21 cellular contexts compared by ENCODE assay signal in genomic region chr15:69359724-69360123, GRCh38. TPM values are rescaled to one million over a fixed set of nuclear protein-coding genes. Genes with fewer than 3 reads are reported as not detected.
DNase-seq lines count a peak whose midpoint lies in the region; ATAC-seq, FAIRE-seq and TF ChIP-seq lines count a peak whose summit lies in the region.
"Had no signal": no experiment of that assay in that cellular context is flagged by ENCODE, and none has a peak within 500 bp of the region (broad histone marks: within the 10 kb centered on the region; RNA-seq: fewer than 3 reads in every experiment).

No MANE protein-coding gene starts in this region.

- H3K4me3 Mint-ChIP-seq in MCF 10A (ENCODE audit: unreplicated experiment) = no peak overlapping the region
- H3K4me3 Mint-ChIP-seq in endodermal cell = no peak overlapping the region
- peak overlapping the region; percentile 45 for H3K4me3 Mint-ChIP-seq in type B pancreatic cell
- H3K4me3 Mint-ChIP-seq: CD4-positive, CD25-positive, alpha-beta regulatory T cell; stimulated activated naive CD8-positive, alpha-beta T cell treated with anti-CD3 and anti-CD28 coated beads, Interleukin-15, Interleukin-2, amounts not matched to agents 100 ng/mL and 50 ng/mL, for 24 hours had no signal

- no peaks in the 10 kb centered on the region for H3K27me3 ChIP-seq in mammary epithelial cell (ENCODE audit: insufficient read depth, low read length)
- H3K27me3 ChIP-seq in endodermal cell (ENCODE audit: control insufficient read depth, insufficient read depth, low read length, poor library complexity, severe bottlenecking) = no peaks in the 10 kb centered on the region
- H3K27me3 ChIP-seq: ascending aorta, esophagus muscularis mucosa had no signal

- POLR2A ChIA-PET in MCF 10A (lab: Yijun Ruan, JAX) = interaction anchor here (0.7 to 1.3 kb wide), 3 partner anchors 14 to 199 kb away, joined by 3 to 4 read pairs (median 3); partner anchors contain the start of gene GLCE

- no peaks in the 10 kb centered on the region for H3K36me3 ChIP-seq in mammary epithelial cell (ENCODE audit: insufficient read depth, low read length)
- peaks cover 27% of the 10 kb centered on the region for H3K36me3 ChIP-seq in endodermal cell (ENCODE audit: control insufficient read depth, insufficient read depth, low read length)
- H3K36me3 ChIP-seq in kidney (ENCODE audit: control insufficient read depth in 1 of 2, insufficient read depth in 2 of 2, low read length in 2 of 2) = peaks cover 2 to 4% of the 10 kb centered on the region in 2 donors
- H3K36me3 ChIP-seq: ascending aorta, esophagus muscularis mucosa had no signal

- H3K4me1 Mint-ChIP-seq in MCF 10A (ENCODE audit: insufficient read depth, unreplicated experiment) (no peaks in the 10 kb centered on the region), endodermal cell (peaks cover 41% of the 10 kb centered on the region), type B pancreatic cell (ENCODE audit: unreplicated experiment) (peaks cover 20% of the 10 kb centered on the region)
- H3K4me1 Mint-ChIP-seq: CD4-positive, CD25-positive, alpha-beta regulatory T cell had no signal

- intact Hi-C loops in MCF 10A (cut with micrococcal nuclease) = no loop called here
- intact Hi-C loops in mammary epithelial cell (cut with micrococcal nuclease) = no loop called here
- intact Hi-C loops in kidney (cut with DNase I) = no loop called here

- no peaks in the 10 kb centered on the region for H3K4me1 ChIP-seq in mammary epithelial cell (ENCODE audit: insufficient read depth, low read length)
- H3K4me1 ChIP-seq in endodermal cell (ENCODE audit: control insufficient read depth, insufficient read depth, low read length) = peaks cover 11% of the 10 kb centered on the region
- H3K4me1 ChIP-seq in kidney (ENCODE audit: control insufficient read depth in 1 of 2, insufficient read depth in 1 of 2, low read depth in 1 of 2, low read length in 2 of 2) = peaks cover 9 to 10% of the 10 kb centered on the region in 2 donors
- H3K4me1 ChIP-seq: ascending aorta, esophagus muscularis mucosa had no signal

- no peaks in the 10 kb centered on the region for H4K20me1 ChIP-seq in mammary epithelial cell (ENCODE audit: insufficient read depth, low read length)

- no peaks in the 10 kb centered on the region for H3K36me3 Mint-ChIP-seq in MCF 10A (ENCODE audit: insufficient read depth, unreplicated experiment)
- peaks cover 46% of the 10 kb centered on the region for H3K36me3 Mint-ChIP-seq in endodermal cell (ENCODE audit: low read depth)
- H3K36me3 Mint-ChIP-seq in type B pancreatic cell = no peaks in the 10 kb centered on the region
- H3K36me3 Mint-ChIP-seq: CD4-positive, CD25-positive, alpha-beta regulatory T cell had no signal

- H3K9me3 ChIP-seq in mammary epithelial cell (replicated peaks; ENCODE audit: insufficient read depth, low read length) (no peaks in the 10 kb centered on the region), endodermal cell (ENCODE audit: control insufficient read depth, low read length) (peaks cover 10% of the 10 kb centered on the region), kidney (ENCODE audit: control insufficient read depth in 1 of 2, low read length in 2 of 2) (no peaks in the 10 kb centered on the region)
- H3K9me3 ChIP-seq: ascending aorta, esophagus muscularis mucosa had no signal

- H3K27ac ChIP-seq in mammary epithelial cell (ENCODE audit: insufficient read depth, low read depth, low read length) (no peak overlapping the region), endodermal cell (ENCODE audit: low read depth, low read length) (no peak overlapping the region), kidney (ENCODE audit: low read depth in 2 of 2, low read length in 2 of 2) (peak overlapping the region; percentile 12 to 73)
- H3K27ac ChIP-seq: ascending aorta, coronary artery, esophagus muscularis mucosa had no signal

- no peak for FAIRE-seq in kidney (lab: Jason Lieb, UNC)
- FAIRE-seq: urothelium cell line had no signal

- 91% methylated on average over 3 of the region's 3 CpGs for whole genome bisulfite sequencing in mammary epithelial cell (ENCODE audit: low coverage, missing lambda C conversion rate)
- 84 to 94% methylated on average over 3 of the region's 3 CpGs for WGBS in endodermal cell (ENCODE audit: insufficient coverage in 1 of 2, insufficient read length in 1 of 2), 2 experiments

- BruUV-seq in MCF 10A (replicated peaks; lab: Mats Ljungman, UMichigan) (no TSS peak), mammary epithelial cell (replicated peaks; lab: Mats Ljungman, UMichigan) (no TSS peak)

- no peak overlapping the region for H3K9ac ChIP-seq in mammary epithelial cell (ENCODE audit: insufficient read depth, low read length)
- H3K9ac ChIP-seq in endodermal cell (ENCODE audit: extremely low read depth, low read length, poor library complexity, severe bottlenecking) = no peak overlapping the region
- no peak overlapping the region for H3K9ac ChIP-seq in kidney (ENCODE audit: low read length in 2 of 2)

- TF ChIP-seq CTCF in MCF 10A (IDR thresholded peaks at IDR 0.05; ENCODE audit: unreplicated experiment) = no peak
- TF ChIP-seq CTCF in mammary epithelial cell (conservative IDR thresholded peaks at IDR 0.05 in 1 of 2, IDR thresholded peaks at IDR 0.05 in 1 of 2; ENCODE audit: extremely low read depth in 1 of 2, insufficient read depth in 1 of 2, low read depth in 1 of 2, low read length in 2 of 2) = no peak
- TF ChIP-seq CTCF in endodermal cell (conservative IDR thresholded peaks at IDR 0.05) = peak; percentile 14
- TF ChIP-seq CTCF in kidney (IDR thresholded peaks at IDR 0.05; ENCODE audit: borderline replicate concordance, extremely low read depth, insufficient read depth) = no peak
- no peak for TF ChIP-seq CTCF in type B pancreatic cell (conservative IDR thresholded peaks at IDR 0.05)

- H3K4me3 ChIP-seq in mammary epithelial cell (replicated peaks in 1 of 3; ENCODE audit: insufficient read depth in 1 of 3, low read depth in 2 of 3, low read length in 3 of 3) = no peak overlapping the region
- H3K4me3 ChIP-seq in endodermal cell (ENCODE audit: low read length) = peak overlapping the region; percentile 1
- H3K4me3 ChIP-seq in kidney (ENCODE audit: low read length in 2 of 2) = no peak overlapping the region
- H3K4me3 ChIP-seq: ascending aorta, coronary artery, esophagus muscularis mucosa had no signal

- no peaks in the 10 kb centered on the region for H3K79me2 ChIP-seq in mammary epithelial cell (ENCODE audit: insufficient read depth, low read length)

- dilution Hi-C loops in mammary epithelial cell (cut with HindIII; ENCODE audit: low sequenced_read_pairs) = loop anchor here (5.0 kb wide), 1 partner anchor 32 kb away; no protein-coding TSS in a partner anchor

- H3K9me3 Mint-ChIP-seq in MCF 10A (ENCODE audit: unreplicated experiment) (no peaks in the 10 kb centered on the region), endodermal cell (peaks cover 2% of the 10 kb centered on the region), type B pancreatic cell (no peaks in the 10 kb centered on the region)
- H3K9me3 Mint-ChIP-seq: CD4-positive, CD25-positive, alpha-beta regulatory T cell; stimulated activated naive CD8-positive, alpha-beta T cell treated with anti-CD3 and anti-CD28 coated beads, Interleukin-15, Interleukin-2, amounts not matched to agents 100 ng/mL and 50 ng/mL, for 24 hours had no signal

- H3K27me3 Mint-ChIP-seq in MCF 10A (ENCODE audit: insufficient read depth, unreplicated experiment) = no peaks in the 10 kb centered on the region
- H3K27me3 Mint-ChIP-seq in endodermal cell (ENCODE audit: insufficient read depth) = no peaks in the 10 kb centered on the region
- no peaks in the 10 kb centered on the region for H3K27me3 Mint-ChIP-seq in type B pancreatic cell

- H3K27ac Mint-ChIP-seq in MCF 10A (ENCODE audit: low read depth, unreplicated experiment) (no peak overlapping the region), endodermal cell (peak overlapping the region; percentile 90), type B pancreatic cell (peak overlapping the region; percentile 82)
- H3K27ac Mint-ChIP-seq: CD4-positive, CD25-positive, alpha-beta regulatory T cell; stimulated activated naive CD8-positive, alpha-beta T cell treated with anti-CD3 and anti-CD28 coated beads, Interleukin-15, Interleukin-2, amounts not matched to agents 100 ng/mL and 50 ng/mL, for 24 hours had no signal

- no peak for ATAC-seq in GM18498 (IDR thresholded peaks at IDR 0.05; ENCODE audit: unreplicated experiment)

- DNase-seq in MCF 10A (ENCODE audit: unreplicated experiment) (peak; percentile 54), mammary epithelial cell (no peak), endodermal cell (no peak), kidney (no peak), type B pancreatic cell (ENCODE audit: extremely low spot score, unreplicated experiment) (no peak), CD1c-positive myeloid dendritic cell (ENCODE audit: extremely low spot score) (no peak), glomerular visceral epithelial cell (ENCODE audit: extremely low spot score) (no peak)
- DNase-seq: 8988T; activated CD8-positive, alpha-beta memory T cell treated with anti-CD3 and anti-CD28 coated beads, Interleukin-2, amount 50 U/mL, for 4 hours; CD4-positive, CD25-positive, alpha-beta regulatory T cell; GOT3; NCI-H146; NCI-H2227 treated with DMSO at 0.1 percent for 48 hours; SHP77; T-helper 2 cell had no signal

- CTCF ChIA-PET in MCF 10A (lab: Yijun Ruan, JAX) = interaction anchor here (0.6 to 1.0 kb wide), 2 partner anchors 26 to 292 kb away, joined by 3 read pairs; no protein-coding TSS in a partner anchor
- CTCF ChIA-PET in mammary epithelial cell (lab: Charles Lee; ENCODE audit: low non-redundant PET) = no interaction called here

- H3K4me2 ChIP-seq in mammary epithelial cell (ENCODE audit: insufficient read depth, low read depth, low read length) = no peak overlapping the region

- in situ Hi-C loops in mammary epithelial cell (cut with MboI; ENCODE audit: low sequenced_read_pairs in 2 of 2) = no loop called here

- H2AFZ ChIP-seq in mammary epithelial cell (ENCODE audit: low read depth, low read length) = no peak overlapping the region

RNA-seq across cellular contexts. Expression of gene KIF23, which starts 54.4 kb away (rescaled TPM):
- total RNA-seq in MCF 10A (2022) = 30.3 and 50.2 TPM in 2 replicates
- total RNA-seq in mammary epithelial cell = 10 to 100 TPM; 14.7 to 55.8 TPM
- 33.1 TPM for polyA plus RNA-seq in mammary epithelial cell
- polyA minus RNA-seq in mammary epithelial cell = 26.7 TPM
- total RNA-seq in endodermal cell = 10 to 100 TPM; 53.4 to 82.6 TPM
- polyA plus RNA-seq in endodermal cell (2013, experiment 1 of 2) = 58.7 TPM
- polyA plus RNA-seq in endodermal cell (2013, experiment 2 of 2) = 62.1 TPM
- 2.5 TPM for total RNA-seq in kidney
- polyA plus RNA-seq in kidney (ENCODE audit: insufficient read depth, low read depth, low replicate concordance) = 3.6 TPM
- total RNA-seq in type B pancreatic cell (ENCODE audit: low replicate concordance) = 31.8 and 48.1 TPM in 2 replicates

Comparison
In these comparisons a context has a peak if more than half of its experiments do, and no peak if none do; other contexts are left out.
1. H3K27ac ChIP-seq: peak in kidney (2 of 2); none in mammary epithelial cell (single experiment) and endodermal cell (single experiment).